In genomic region chr17:6626616-6627015, GRCh38 we compare ENCODE assay signal across 24 cellular contexts.
"Had no signal": no experiment of that assay in that cellular context is flagged by ENCODE, and none has a peak within 500 bp of the region (broad histone marks: within the 10 kb centered on the region; RNA-seq: fewer than 3 reads in every experiment).

No MANE protein-coding gene starts in this region.

- H3K4me3 ChIP-seq: colonic mucosa, SK-N-MC had no signal

- H3K27me3 ChIP-seq: colonic mucosa had no signal

- H3K27ac Mint-ChIP-seq: activated CD4-positive, alpha-beta memory T cell treated with anti-CD3 and anti-CD28 coated beads for 36 hours; activated CD4-positive, alpha-beta T cell treated with anti-CD3 and anti-CD28 coated beads, Interleukin-2, amount 10 ng/mL, durations not matched to agents 7 days and 5 days; activated naive CD4-positive, alpha-beta T cell treated with anti-CD3 and anti-CD28 coated beads for 36 hours; activated naive CD8-positive, alpha-beta T cell treated with anti-CD3 and anti-CD28 coated beads for 36 hours; activated T-helper 17 cell treated with anti-CD3 and anti-CD28 coated beads, Interleukin-2, amount 50 U/mL, for 72 hours had no signal

- H3K4me1 ChIP-seq: colonic mucosa had no signal

- DNase-seq: activated CD4-positive, alpha-beta memory T cell treated with anti-CD3 and anti-CD28 coated beads for 36 hours; activated CD4-positive, alpha-beta T cell treated with anti-CD3 and anti-CD28 coated beads, Interleukin-2, amount 10 ng/mL, durations not matched to agents 7 days and 5 days; activated CD4-positive, CD25-positive, alpha-beta regulatory T cell; activated CD8-positive, alpha-beta memory T cell treated with anti-CD3 and anti-CD28 coated beads for 24 hours; activated gamma-delta T cell; activated naive CD4-positive, alpha-beta T cell treated with anti-CD3 and anti-CD28 coated beads for 36 hours; activated naive CD8-positive, alpha-beta T cell treated with anti-CD3 and anti-CD28 coated beads for 36 hours; activated T-cell treated with anti-CD3 and anti-CD28 coated beads for 4 hours; activated T-cell treated with anti-CD3 and anti-CD28 coated beads, Interleukin-2, amount 50 U/mL, for 48 hours; caudate nucleus; colonic mucosa; MM.1S; NCI-H1105; NCI-H1436; NCI-H1694 treated with DMSO at 0.1 percent for 48 hours; NCI-H2029 treated with DMSO at 0.1 percent for 48 hours; NCI-H446; NCI-H524; SIG-M5; T-helper 1 cell had no signal

- H3K27me3 Mint-ChIP-seq: activated CD4-positive, alpha-beta memory T cell treated with anti-CD3 and anti-CD28 coated beads for 36 hours; activated CD4-positive, alpha-beta T cell treated with anti-CD3 and anti-CD28 coated beads, Interleukin-2, amount 10 ng/mL, durations not matched to agents 7 days and 5 days; activated naive CD8-positive, alpha-beta T cell treated with anti-CD3 and anti-CD28 coated beads for 36 hours; activated T-helper 17 cell treated with anti-CD3 and anti-CD28 coated beads, Interleukin-2, amount 50 U/mL, for 72 hours had no signal

- H3K9me3 ChIP-seq: colonic mucosa had no signal

- H3K36me3 ChIP-seq: colonic mucosa had no signal

- FAIRE-seq: RCC 7860 had no signal

- H3K9me3 Mint-ChIP-seq: activated CD4-positive, alpha-beta memory T cell treated with anti-CD3 and anti-CD28 coated beads for 36 hours; activated CD4-positive, alpha-beta T cell treated with anti-CD3 and anti-CD28 coated beads, Interleukin-2, amount 10 ng/mL, durations not matched to agents 7 days and 5 days; activated naive CD4-positive, alpha-beta T cell treated with anti-CD3 and anti-CD28 coated beads for 36 hours; activated naive CD8-positive, alpha-beta T cell treated with anti-CD3 and anti-CD28 coated beads for 36 hours; activated T-helper 17 cell treated with anti-CD3 and anti-CD28 coated beads, Interleukin-2, amount 50 U/mL, for 72 hours had no signal

- H3K4me3 Mint-ChIP-seq: activated CD4-positive, alpha-beta memory T cell treated with anti-CD3 and anti-CD28 coated beads for 36 hours; activated CD4-positive, alpha-beta T cell treated with anti-CD3 and anti-CD28 coated beads, Interleukin-2, amount 10 ng/mL, durations not matched to agents 7 days and 5 days; activated naive CD4-positive, alpha-beta T cell treated with anti-CD3 and anti-CD28 coated beads for 36 hours; activated naive CD8-positive, alpha-beta T cell treated with anti-CD3 and anti-CD28 coated beads for 36 hours; activated T-helper 17 cell treated with anti-CD3 and anti-CD28 coated beads, Interleukin-2, amount 50 U/mL, for 72 hours had no signal

- ATAC-seq: activated T-helper 17 cell treated with anti-CD3 and anti-CD28 coated beads, Interleukin-2, amount 50 U/mL, for 72 hours had no signal

- H3K27ac ChIP-seq: colonic mucosa, SK-N-MC, VCaP had no signal
